Comparison of ENCODE assay signal across 1 cellular context in genomic region chr2:219175928-219176817, GRCh38.
A peak's percentile ranks its signal among the peaks of the same experiment; 100 is the strongest.
TF ChIP-seq lines count a peak whose summit lies in the region.

No MANE protein-coding gene starts in this region.

TF ChIP-seq in H1, 55 proteins besides CTCF, POLR2A, EP300 and RAD21:
- TF ChIP-seq SAP30 (IDR thresholded peaks at IDR 0.05; ENCODE audit: insufficient read depth, insufficient replicate concordance, low read length) (peak; percentile 75), YY1 (IDR thresholded peaks at IDR 0.05; ENCODE audit: low read depth, low read length) (0 out of 2 replicates have a peak, but pooled peaks have one; percentile 5), TAF7 (optimal IDR thresholded peaks at IDR 0.05; ENCODE audit: borderline replicate concordance, low read depth, low read length) (no peak), TAF1 (IDR thresholded peaks at IDR 0.05; ENCODE audit: low read depth, low read length) (0 out of 2 replicates have a peak, but pooled peaks have one; percentile 1), KDM5A (IDR thresholded peaks at IDR 0.05; ENCODE audit: low read length) (no peak), SIN3A (conservative IDR thresholded peaks at IDR 0.05 in 1 of 2, IDR thresholded peaks at IDR 0.05 in 1 of 2; ENCODE audit: low read depth in 1 of 2, low read length in 2 of 2) (peak in 1 of 2 experiments; percentile 29; a peak in 1 of 4 replicates)
